Comparison of ENCODE assay signal across 23 cellular contexts in genomic region chr20:25021336-25021735, GRCh38.
DNase-seq lines count a peak whose midpoint lies in the region; ATAC-seq and TF ChIP-seq lines count a peak whose summit lies in the region.
"Had no signal": no experiment of that assay in that cellular context is flagged by ENCODE, and none has a peak within 500 bp of the region (broad histone marks: within the 10 kb centered on the region; RNA-seq: fewer than 3 reads in every experiment).

No MANE protein-coding gene starts in this region.

- H3K9me3 Mint-ChIP-seq in stimulated activated effector memory CD8-positive, alpha-beta T cell treated with anti-CD3 and anti-CD28 coated beads, Interleukin-12 subunit alpha, Interleukin-12 subunit beta, amount 100 ng/mL, for 72 hours: no peaks in the 10 kb centered on the region
- H3K9me3 Mint-ChIP-seq: CD4-positive, CD25-positive, alpha-beta regulatory T cell had no signal

- H3K4me3 Mint-ChIP-seq in stimulated activated effector memory CD8-positive, alpha-beta T cell treated with anti-CD3 and anti-CD28 coated beads, Interleukin-12 subunit alpha, Interleukin-12 subunit beta, amount 100 ng/mL, for 72 hours: no peak overlapping the region
- H3K4me3 Mint-ChIP-seq: B cell; CD4-positive, CD25-positive, alpha-beta regulatory T cell had no signal

- DNase-seq in stimulated activated effector memory CD8-positive, alpha-beta T cell treated with anti-CD3 and anti-CD28 coated beads, Interleukin-12 subunit alpha, Interleukin-12 subunit beta, amount 100 ng/mL, for 72 hours (ENCODE audit: low spot score in 2 of 2): no peak
- no peak for DNase-seq in NCI-H146 (lab: John Stamatoyannopoulos, UW)
- no peak for DNase-seq in stimulated activated CD4-positive, alpha-beta T cell treated with anti-CD3 and anti-CD28 coated beads, Interleukin-15, amount 100 ng/mL, for 24 hours
- no peak for DNase-seq in RPMI8226
- DNase-seq in NCI-H510A (lab: John Stamatoyannopoulos, UW): no peak
- DNase-seq: CD4-positive, CD25-positive, alpha-beta regulatory T cell; DMS153; DND-41; GM23248; H7; Karpas-422; NCI-H1092; NCI-H1417 treated with DMSO at 0.1 percent for 48 hours; NCI-H187; NCI-H2081 treated with DMSO at 0.1 percent for 48 hours; NCI-H2171; NCI-H226; NCI-H510A treated with DMSO at 0.1 percent for 48 hours; SJCRH30 had no signal

- no peaks in the 10 kb centered on the region for H3K36me3 Mint-ChIP-seq in stimulated activated effector memory CD8-positive, alpha-beta T cell treated with anti-CD3 and anti-CD28 coated beads, Interleukin-12 subunit alpha, Interleukin-12 subunit beta, amount 100 ng/mL, for 72 hours

- TF ChIP-seq CTCF in VCaP (conservative IDR thresholded peaks at IDR 0.05): no peak

- peak overlapping the region; percentile 70 for H3K27ac Mint-ChIP-seq in stimulated activated effector memory CD8-positive, alpha-beta T cell treated with anti-CD3 and anti-CD28 coated beads, Interleukin-12 subunit alpha, Interleukin-12 subunit beta, amount 100 ng/mL, for 72 hours
- H3K27ac Mint-ChIP-seq: B cell; CD4-positive, CD25-positive, alpha-beta regulatory T cell had no signal

- no peak for ATAC-seq in stimulated activated effector memory CD8-positive, alpha-beta T cell treated with anti-CD3 and anti-CD28 coated beads, Interleukin-12 subunit alpha, Interleukin-12 subunit beta, amount 100 ng/mL, for 72 hours
- ATAC-seq: HepG2 had no signal

- H3K27me3 ChIP-seq in layer of hippocampus (ENCODE audit: control insufficient read depth, insufficient read depth, low read length): no peaks in the 10 kb centered on the region
- H3K27me3 ChIP-seq: SJCRH30 had no signal

- H3K4me1 Mint-ChIP-seq in stimulated activated effector memory CD8-positive, alpha-beta T cell treated with anti-CD3 and anti-CD28 coated beads, Interleukin-12 subunit alpha, Interleukin-12 subunit beta, amount 100 ng/mL, for 72 hours: peaks cover 14% of the 10 kb centered on the region

- H3K27ac ChIP-seq in VCaP (peak overlapping the region; percentile 98), layer of hippocampus (ENCODE audit: low read depth, low read length) (peak overlapping the region; percentile 9)
- H3K27ac ChIP-seq: GM23248, SJCRH30 had no signal
